15 cellular contexts compared by ENCODE assay signal in the genomic region with DNA sequence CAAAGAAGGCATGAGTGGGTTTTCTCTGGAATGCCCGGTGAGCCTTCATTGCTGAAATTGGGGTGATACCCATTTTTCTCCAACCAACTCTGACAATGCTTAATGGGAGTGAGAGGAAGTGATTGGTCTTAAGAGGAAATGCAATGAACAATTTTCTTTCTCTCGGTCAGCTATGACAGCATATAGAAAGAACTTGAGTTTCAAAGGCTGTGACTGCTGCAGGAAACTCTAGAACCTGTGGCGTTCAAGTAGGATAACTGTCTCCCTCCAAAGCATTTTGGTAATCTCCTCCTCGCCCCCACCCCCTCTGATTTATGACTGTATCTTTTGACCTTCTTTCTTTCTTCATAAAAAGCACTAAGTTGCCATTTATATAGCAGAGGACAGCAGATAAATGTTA.
DNase-seq lines count a peak whose midpoint lies in the region; ATAC-seq, FAIRE-seq and TF ChIP-seq lines count a peak whose summit lies in the region.
"Had no signal": no experiment of that assay in that cellular context is flagged by ENCODE, and none has a peak within 500 bp of the region (broad histone marks: within the 10 kb centered on the region; RNA-seq: fewer than 3 reads in every experiment).

No MANE protein-coding gene starts in this region.

- peak overlapping the region; percentile 32 for H3K27ac ChIP-seq in SJCRH30
- peak overlapping the region; percentile 86 for H3K27ac ChIP-seq in endothelial cell of umbilical vein (ENCODE audit: insufficient read depth, low read depth, low read length)
- H3K27ac ChIP-seq in mesodermal cell (ENCODE audit: low read depth, low read length, severe bottlenecking): peak overlapping the region; percentile 39
- no peak overlapping the region for H3K27ac ChIP-seq in uterus
- H3K27ac ChIP-seq: vagina had no signal

- no peaks in the 10 kb centered on the region for H3K79me2 ChIP-seq in endothelial cell of umbilical vein (ENCODE audit: control insufficient read depth, insufficient read depth, low read length)

- POLR2A ChIA-PET in endothelial cell of umbilical vein (lab: Charles Lee): no interaction called here

- H3K9me3 ChIP-seq in SJCRH30 (replicated peaks): peaks cover 7% of the 10 kb centered on the region
- H3K9me3 ChIP-seq in endothelial cell of umbilical vein (replicated peaks; ENCODE audit: control insufficient read depth, insufficient read depth, low read length): no peaks in the 10 kb centered on the region
- peaks cover 15% of the 10 kb centered on the region for H3K9me3 ChIP-seq in mesodermal cell (ENCODE audit: control insufficient read depth, low read length)
- no peaks in the 10 kb centered on the region for H3K9me3 ChIP-seq in uterus
- H3K9me3 ChIP-seq: vagina had no signal

- BruUV-seq in endothelial cell of umbilical vein (replicated peaks; lab: Mats Ljungman, UMichigan): no TSS peak

- DNase-seq in EH (ENCODE audit: low read depth): peak; percentile 65
- peak; percentile 38 to 51 for DNase-seq in SJCRH30
- DNase-seq in endothelial cell of umbilical vein (ENCODE audit: low read depth, low spot score): peak; percentile 78
- no peak for DNase-seq in stimulated activated CD4-positive, alpha-beta T cell treated with anti-CD3 and anti-CD28 coated beads, Interleukin-2, amount 100 ng/mL, for 48 hours
- no peak for DNase-seq in uterus
- DNase-seq in NCI-H2227 treated with DMSO at 0.1 percent for 48 hours (lab: John Stamatoyannopoulos, UW): no peak
- DNase-seq: activated CD8-positive, alpha-beta memory T cell treated with anti-CD3 and anti-CD28 coated beads for 24 hours; CD4-positive, alpha-beta memory T cell; DND-41; glutamatergic neuron; NCI-H1694; retina had no signal

- H2AFZ ChIP-seq in endothelial cell of umbilical vein (ENCODE audit: low read depth, low read length): peak overlapping the region; percentile 45

- dilution Hi-C loops in endothelial cell of umbilical vein (cut with MboI; ENCODE audit: extremely low pct_ligation_motif_present, low sequenced_read_pairs): no loop called here

- TF ChIP-seq CTCF in endothelial cell of umbilical vein (IDR thresholded peaks at IDR 0.05; ENCODE audit: extremely low read depth in 1 of 2, insufficient read depth in 1 of 2, low read depth in 1 of 2, low read length in 2 of 2) (no peak), uterus (IDR thresholded peaks at IDR 0.05) (no peak)

- CTCF ChIA-PET in endothelial cell of umbilical vein (lab: Charles Lee): interaction anchor here (0.6 to 1.3 kb wide), 4 partner anchors 11 to 26 kb away, joined by 3 read pairs; no protein-coding TSS in a partner anchor

- TF ChIP-seq POLR2A in endothelial cell of umbilical vein (IDR thresholded peaks at IDR 0.05; ENCODE audit: low read depth, low read length) (peak; percentile 50), uterus (IDR thresholded peaks at IDR 0.05) (no peak)

- peak overlapping the region; percentile 75 for H3K4me2 ChIP-seq in endothelial cell of umbilical vein (ENCODE audit: insufficient read depth, low read length)

- no peaks in the 10 kb centered on the region for H3K27me3 ChIP-seq in SJCRH30
- H3K27me3 ChIP-seq in endothelial cell of umbilical vein (ENCODE audit: control insufficient read depth in 2 of 2, insufficient read depth in 2 of 2, low read length in 2 of 2): no peaks in the 10 kb centered on the region
- no peaks in the 10 kb centered on the region for H3K27me3 ChIP-seq in uterus
- H3K27me3 ChIP-seq: vagina had no signal

- H3K9me1 ChIP-seq in endothelial cell of umbilical vein (replicated peaks; ENCODE audit: control insufficient read depth, extremely low read depth, insufficient read depth, low read length): no peaks in the 10 kb centered on the region

- WGBS in mesodermal cell (ENCODE audit: insufficient coverage in 2 of 2), 2 experiments: 71 to 92% methylated on average over 2 of the region's 4 CpGs

- H3K4me1 ChIP-seq in SJCRH30 (peaks cover 29% of the 10 kb centered on the region), endothelial cell of umbilical vein (ENCODE audit: control insufficient read depth, extremely low read depth, insufficient read depth, low read length) (peaks cover 35% of the 10 kb centered on the region), mesodermal cell (ENCODE audit: control insufficient read depth, insufficient read depth, low read length, poor library complexity, severe bottlenecking) (peaks cover 16% of the 10 kb centered on the region), uterus (no peaks in the 10 kb centered on the region)
- H3K4me1 ChIP-seq: vagina had no signal

- H3K36me3 ChIP-seq in SJCRH30: no peaks in the 10 kb centered on the region
- H3K36me3 ChIP-seq in endothelial cell of umbilical vein (ENCODE audit: control insufficient read depth in 2 of 2, extremely low read depth in 1 of 2, insufficient read depth in 2 of 2, low read length in 2 of 2): no peaks in the 10 kb centered on the region
- H3K36me3 ChIP-seq in mesodermal cell (ENCODE audit: control insufficient read depth, insufficient read depth, low read length): no peaks in the 10 kb centered on the region
- no peaks in the 10 kb centered on the region for H3K36me3 ChIP-seq in uterus
- H3K36me3 ChIP-seq: vagina had no signal

- H3K4me3 ChIP-seq in SJCRH30 (no peak overlapping the region), endothelial cell of umbilical vein (replicated peaks in 1 of 3; ENCODE audit: insufficient read depth in 1 of 3, low read depth in 1 of 3, low read length in 3 of 3) (peak overlapping the region in 1 of 3 experiments; percentile 26), mesodermal cell (ENCODE audit: extremely low read depth, insufficient read depth, low read length, poor library complexity, severe bottlenecking) (no peak overlapping the region), uterus (no peak overlapping the region)
- H3K4me3 ChIP-seq: vagina had no signal

- H4K20me1 ChIP-seq in endothelial cell of umbilical vein (replicated peaks; ENCODE audit: control insufficient read depth, extremely low read depth, insufficient read depth, low read length): no peaks in the 10 kb centered on the region

- ATAC-seq in HG03457 (IDR thresholded peaks at IDR 0.05; ENCODE audit: unreplicated experiment): no peak

- peak overlapping the region; percentile 18 for H3K9ac ChIP-seq in endothelial cell of umbilical vein (replicated peaks; ENCODE audit: extremely low read depth, insufficient read depth, low read length)

- peak; percentile 82 for FAIRE-seq in endothelial cell of umbilical vein (lab: Jason Lieb, UNC)

- intact Hi-C loops in endothelial cell of umbilical vein (cut with micrococcal nuclease): loop anchor here (1.0 to 5.0 kb wide), 8 partner anchors 25 to 982 kb away; a partner anchor contains a TSS
- intact Hi-C loops in uterus (cut with DNase I; ENCODE audit: low total_unique reads): no loop called here

TF ChIP-seq in endothelial cell of umbilical vein, 7 proteins besides CTCF, POLR2A, EP300 and RAD21:
- TF ChIP-seq GATA2 (IDR thresholded peaks at IDR 0.05; ENCODE audit: insufficient read depth, insufficient read length, low read depth, low read length) (peak; percentile 60), POLR2AphosphoS5 (IDR thresholded peaks at IDR 0.05; ENCODE audit: insufficient read depth, low read depth, low read length) (peak; percentile 52), EZH2 (IDR thresholded peaks at IDR 0.05; ENCODE audit: borderline replicate concordance, low read depth, low read length, severe bottlenecking) (no peak), JUN (IDR thresholded peaks at IDR 0.05; ENCODE audit: borderline replicate concordance, insufficient read depth, insufficient read length, low read depth) (peak; percentile 80), FOS (IDR thresholded peaks at IDR 0.05; ENCODE audit: borderline replicate concordance, insufficient read depth, low read length) (peak; percentile 77)
TF ChIP-seq in endothelial cell of umbilical vein: peak in this region for 4.

Comparison
In these comparisons a context has a peak if more than half of its experiments do, and no peak if none do; other contexts are left out.
1. DNase-seq: peak in EH (single experiment), SJCRH30 (2 of 2) and endothelial cell of umbilical vein (single experiment); none in stimulated activated CD4-positive, alpha-beta T cell treated with anti-CD3 and anti-CD28 coated beads, Interleukin-2, amount 100 ng/mL, for 48 hours (0 of 2), uterus (0 of 2) and NCI-H2227 treated with DMSO at 0.1 percent for 48 hours (single experiment).
2. H3K27ac ChIP-seq: peak in SJCRH30 (single experiment), endothelial cell of umbilical vein (single experiment) and mesodermal cell (single experiment); none in uterus (0 of 2).